ENCODE assay signal across 11 cellular contexts in genomic region chr13:73825143-73825542, GRCh38.
DNase-seq lines count a peak whose midpoint lies in the region; ATAC-seq lines count a peak whose summit lies in the region.
"Had no signal": no experiment of that assay in that cellular context is flagged by ENCODE, and none has a peak within 500 bp of the region (broad histone marks: within the 10 kb centered on the region; RNA-seq: fewer than 3 reads in every experiment).

No MANE protein-coding gene starts in this region.

- CTCF ChIA-PET in activated naive CD4-positive, alpha-beta T cell treated with anti-CD3 and anti-CD28 coated beads, Interleukin-2, amount 10 ng/mL, durations not matched to agents 7 days and 5 days (lab: Charles Lee), result no interaction called here

- H3K4me1 ChIP-seq in effector memory CD4-positive, alpha-beta T cell (ENCODE audit: control insufficient read depth, insufficient read depth, low read length, poor library complexity, severe bottlenecking), result no peaks in the 10 kb centered on the region
- H3K4me1 ChIP-seq: BE2C had no signal

- peak overlapping the region; percentile 5 for H3K27ac ChIP-seq in KOPT-K1 (ENCODE audit: low read depth, low read length, poor library complexity, severe bottlenecking)
- no peak overlapping the region for H3K27ac ChIP-seq in effector memory CD4-positive, alpha-beta T cell (ENCODE audit: insufficient read depth, low read length, poor library complexity, severe bottlenecking)
- H3K27ac ChIP-seq: PC-9 had no signal

- H3K4me3 ChIP-seq in effector memory CD4-positive, alpha-beta T cell (ENCODE audit: insufficient read depth, low read depth, low read length, poor library complexity, severe bottlenecking), result no peak overlapping the region
- H3K4me3 ChIP-seq: PC-9 had no signal

- no peaks in the 10 kb centered on the region for H3K36me3 ChIP-seq in KOPT-K1 (ENCODE audit: insufficient read depth, low read length)
- H3K36me3 ChIP-seq in effector memory CD4-positive, alpha-beta T cell (ENCODE audit: control insufficient read depth, insufficient read depth, low read length), result no peaks in the 10 kb centered on the region
- H3K36me3 ChIP-seq: BE2C had no signal

- H3K27me3 Mint-ChIP-seq in activated naive CD4-positive, alpha-beta T cell treated with anti-CD3 and anti-CD28 coated beads, Interleukin-2, amount 10 ng/mL, durations not matched to agents 7 days and 5 days, result no peaks in the 10 kb centered on the region
- H3K27me3 Mint-ChIP-seq in activated T-helper 17 cell treated with anti-CD3 and anti-CD28 coated beads, Interleukin-2, amount 50 U/mL, for 72 hours, result no peaks in the 10 kb centered on the region
- H3K27me3 Mint-ChIP-seq: IgD-negative memory B cell had no signal

- H3K4me1 Mint-ChIP-seq in activated naive CD4-positive, alpha-beta T cell treated with anti-CD3 and anti-CD28 coated beads, Interleukin-2, amount 10 ng/mL, durations not matched to agents 7 days and 5 days, result peaks cover 37% of the 10 kb centered on the region
- H3K4me1 Mint-ChIP-seq in activated T-helper 17 cell treated with anti-CD3 and anti-CD28 coated beads, Interleukin-2, amount 50 U/mL, for 72 hours, result peaks cover 36% of the 10 kb centered on the region
- H3K4me1 Mint-ChIP-seq in stimulated activated effector memory CD8-positive, alpha-beta T cell treated with anti-CD3 and anti-CD28 coated beads, Interleukin-12 subunit alpha, Interleukin-12 subunit beta, amount 100 ng/mL, for 72 hours, result peaks cover 45% of the 10 kb centered on the region

- H3K36me3 Mint-ChIP-seq in activated naive CD4-positive, alpha-beta T cell treated with anti-CD3 and anti-CD28 coated beads, Interleukin-2, amount 10 ng/mL, durations not matched to agents 7 days and 5 days, result peaks cover 14% of the 10 kb centered on the region
- peaks cover 11% of the 10 kb centered on the region for H3K36me3 Mint-ChIP-seq in activated T-helper 17 cell treated with anti-CD3 and anti-CD28 coated beads, Interleukin-2, amount 50 U/mL, for 72 hours (ENCODE audit: low read depth)
- H3K36me3 Mint-ChIP-seq in stimulated activated effector memory CD8-positive, alpha-beta T cell treated with anti-CD3 and anti-CD28 coated beads, Interleukin-12 subunit alpha, Interleukin-12 subunit beta, amount 100 ng/mL, for 72 hours, result peaks cover 11% of the 10 kb centered on the region
- H3K36me3 Mint-ChIP-seq: IgD-negative memory B cell had no signal

- H3K27ac Mint-ChIP-seq in activated naive CD4-positive, alpha-beta T cell treated with anti-CD3 and anti-CD28 coated beads, Interleukin-2, amount 10 ng/mL, durations not matched to agents 7 days and 5 days, result peak overlapping the region; percentile 79
- H3K27ac Mint-ChIP-seq in activated T-helper 17 cell treated with anti-CD3 and anti-CD28 coated beads, Interleukin-2, amount 50 U/mL, for 72 hours, result peak overlapping the region; percentile 20
- H3K27ac Mint-ChIP-seq in stimulated activated effector memory CD8-positive, alpha-beta T cell treated with anti-CD3 and anti-CD28 coated beads, Interleukin-12 subunit alpha, Interleukin-12 subunit beta, amount 100 ng/mL, for 72 hours, result peak overlapping the region; percentile 44
- H3K27ac Mint-ChIP-seq: IgD-negative memory B cell had no signal

- no peak overlapping the region for H3K4me3 Mint-ChIP-seq in activated naive CD4-positive, alpha-beta T cell treated with anti-CD3 and anti-CD28 coated beads, Interleukin-2, amount 10 ng/mL, durations not matched to agents 7 days and 5 days
- no peak overlapping the region for H3K4me3 Mint-ChIP-seq in activated T-helper 17 cell treated with anti-CD3 and anti-CD28 coated beads, Interleukin-2, amount 50 U/mL, for 72 hours
- H3K4me3 Mint-ChIP-seq in stimulated activated effector memory CD8-positive, alpha-beta T cell treated with anti-CD3 and anti-CD28 coated beads, Interleukin-12 subunit alpha, Interleukin-12 subunit beta, amount 100 ng/mL, for 72 hours, result no peak overlapping the region
- H3K4me3 Mint-ChIP-seq: IgD-negative memory B cell had no signal

- H3K9me3 ChIP-seq in KOPT-K1 (ENCODE audit: insufficient read depth, low read length, poor library complexity, severe bottlenecking), result no peaks in the 10 kb centered on the region
- no peaks in the 10 kb centered on the region for H3K9me3 ChIP-seq in effector memory CD4-positive, alpha-beta T cell (ENCODE audit: control insufficient read depth, low read length)
- H3K9me3 ChIP-seq: BE2C had no signal

- H3K9me3 Mint-ChIP-seq in activated naive CD4-positive, alpha-beta T cell treated with anti-CD3 and anti-CD28 coated beads, Interleukin-2, amount 10 ng/mL, durations not matched to agents 7 days and 5 days, result no peaks in the 10 kb centered on the region
- no peaks in the 10 kb centered on the region for H3K9me3 Mint-ChIP-seq in activated T-helper 17 cell treated with anti-CD3 and anti-CD28 coated beads, Interleukin-2, amount 50 U/mL, for 72 hours
- H3K9me3 Mint-ChIP-seq in stimulated activated effector memory CD8-positive, alpha-beta T cell treated with anti-CD3 and anti-CD28 coated beads, Interleukin-12 subunit alpha, Interleukin-12 subunit beta, amount 100 ng/mL, for 72 hours, result no peaks in the 10 kb centered on the region
- H3K9me3 Mint-ChIP-seq: IgD-negative memory B cell had no signal

- no peaks in the 10 kb centered on the region for H3K27me3 ChIP-seq in effector memory CD4-positive, alpha-beta T cell (replicated peaks; ENCODE audit: control insufficient read depth, insufficient read depth, low read length, poor library complexity, severe bottlenecking)
- H3K27me3 ChIP-seq: BE2C had no signal

- DNase-seq in activated naive CD4-positive, alpha-beta T cell treated with anti-CD3 and anti-CD28 coated beads, Interleukin-2, amount 10 ng/mL, durations not matched to agents 7 days and 5 days, result peak; percentile 52
- no peak for DNase-seq in activated naive CD4-positive, alpha-beta T cell (lab: John Stamatoyannopoulos, UW)
- no peak for DNase-seq in stimulated activated effector memory CD8-positive, alpha-beta T cell treated with anti-CD3 and anti-CD28 coated beads, Interleukin-12 subunit alpha, Interleukin-12 subunit beta, amount 100 ng/mL, for 72 hours (ENCODE audit: low spot score in 2 of 2)
- DNase-seq in NCI-H2196 treated with DMSO at 0.1 percent for 48 hours (lab: John Stamatoyannopoulos, UW; ENCODE audit: unreplicated experiment), result no peak
- DNase-seq in effector memory CD4-positive, alpha-beta T cell, result no peak
- DNase-seq: BE2C, NCI-H226, PC-9 had no signal

- ATAC-seq in activated T-helper 17 cell treated with anti-CD3 and anti-CD28 coated beads, Interleukin-2, amount 50 U/mL, for 72 hours (replicated peaks), result no peak
- ATAC-seq in stimulated activated effector memory CD8-positive, alpha-beta T cell treated with anti-CD3 and anti-CD28 coated beads, Interleukin-12 subunit alpha, Interleukin-12 subunit beta, amount 100 ng/mL, for 72 hours, result no peak

Comparison
In these comparisons a context has a peak if more than half of its experiments do, and no peak if none do; other contexts are left out.
1. H3K27ac Mint-ChIP-seq: peak in every context shown above with its lines; median percentile 79 in activated naive CD4-positive, alpha-beta T cell treated with anti-CD3 and anti-CD28 coated beads, Interleukin-2, amount 10 ng/mL, durations not matched to agents 7 days and 5 days; 44 in stimulated activated effector memory CD8-positive, alpha-beta T cell treated with anti-CD3 and anti-CD28 coated beads, Interleukin-12 subunit alpha, Interleukin-12 subunit beta, amount 100 ng/mL, for 72 hours; 20 in activated T-helper 17 cell treated with anti-CD3 and anti-CD28 coated beads, Interleukin-2, amount 50 U/mL, for 72 hours.